In the genomic region with DNA sequence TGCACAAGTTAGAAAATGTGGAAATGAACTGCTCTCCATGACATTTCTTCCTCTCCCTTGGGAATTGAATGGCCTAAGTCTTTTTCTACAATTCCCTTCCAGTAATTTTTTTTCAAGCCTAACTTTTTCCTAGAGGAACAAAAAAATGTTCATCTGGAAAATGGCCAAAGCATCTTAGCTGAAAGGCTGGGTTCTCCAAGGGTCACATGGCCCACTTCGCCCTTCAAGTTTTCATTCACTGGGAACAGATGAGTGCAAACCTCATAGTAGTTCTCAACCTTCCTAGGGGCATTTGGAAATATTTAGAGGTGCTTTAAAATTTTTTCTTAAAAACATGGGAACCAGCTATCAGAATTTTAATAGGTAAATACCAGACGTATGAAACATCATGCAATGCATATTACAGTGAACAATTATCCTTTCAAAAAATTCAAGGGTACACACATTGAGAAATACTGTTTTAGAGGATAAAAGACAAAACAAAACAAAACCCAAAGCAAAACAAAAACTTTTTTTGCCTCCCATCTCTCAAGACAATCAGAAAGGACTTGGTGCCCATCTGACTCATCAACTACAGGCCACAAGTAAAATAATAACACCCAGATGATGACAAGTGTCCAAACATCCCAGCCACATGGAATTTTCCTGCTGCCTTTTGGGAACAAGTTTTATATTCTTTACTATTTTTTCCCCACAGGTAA, we compare ENCODE assay signal across 29 cellular contexts.
DNase-seq lines count a peak whose midpoint lies in the region; ATAC-seq and TF ChIP-seq lines count a peak whose summit lies in the region.
"Had no signal": no experiment of that assay in that cellular context is flagged by ENCODE, and none has a peak within 500 bp of the region (broad histone marks: within the 10 kb centered on the region; RNA-seq: fewer than 3 reads in every experiment).

No MANE protein-coding gene starts in this region.

- no peaks in the 10 kb centered on the region for H3K4me1 Mint-ChIP-seq in activated CD4-positive, alpha-beta memory T cell treated with anti-CD3 and anti-CD28 coated beads, Interleukin-2, amount 10 ng/mL, durations not matched to agents 7 days and 5 days
- H3K4me1 Mint-ChIP-seq: activated CD8-positive, alpha-beta memory T cell treated with anti-CD3 and anti-CD28 coated beads, Interleukin-2, amount 10 ng/mL, durations not matched to agents 7 days and 5 days; B cell; central memory CD8-positive, alpha-beta T cell; naive B cell; stimulated activated effector memory CD8-positive, alpha-beta T cell treated with anti-CD3 and anti-CD28 coated beads, Interleukin-12 subunit alpha, Interleukin-12 subunit beta, amount 100 ng/mL, for 72 hours had no signal

- POLR2A ChIA-PET in SK-N-SH (lab: Yijun Ruan, JAX): no interaction called here
- POLR2A ChIA-PET in activated CD4-positive, alpha-beta memory T cell treated with anti-CD3 and anti-CD28 coated beads, Interleukin-2, amount 10 ng/mL, durations not matched to agents 7 days and 5 days (lab: Charles Lee): no interaction called here

- no peak for DNase-seq in SK-N-SH
- DNase-seq in SJSA1 (ENCODE audit: low read depth in 1 of 2, low spot score in 2 of 2): peak; percentile 47 to 83
- no peak for DNase-seq in epithelial cell of prostate (ENCODE audit: low read depth, low spot score)
- peak; percentile 32 for DNase-seq in retinal pigment epithelial cell (ENCODE audit: low read depth)
- DNase-seq in iPS-NIHi7 (ENCODE audit: extremely low spot score): no peak
- DNase-seq in NCI-H510A treated with DMSO at 0.1 percent for 48 hours (lab: John Stamatoyannopoulos, UW): no peak
- DNase-seq in activated CD4-positive, alpha-beta memory T cell treated with anti-CD3 and anti-CD28 coated beads, Interleukin-2, amount 10 ng/mL, durations not matched to agents 7 days and 5 days: no peak
- DNase-seq: activated CD4-positive, alpha-beta T cell treated with anti-CD3 and anti-CD28 coated beads for 48 hours; activated CD8-positive, alpha-beta memory T cell treated with anti-CD3 and anti-CD28 coated beads, Interleukin-2, amount 10 ng/mL, durations not matched to agents 7 days and 5 days; activated naive CD4-positive, alpha-beta T cell treated with anti-CD3 and anti-CD28 coated beads for 36 hours; activated T-cell treated with anti-CD3 and anti-CD28 coated beads, Interleukin-2, amount 50 U/mL, for 72 hours; amygdala; DMS153; dorsolateral prefrontal cortex; naive B cell; NCI-H146; NCI-H526; Peyer's patch; spleen; stimulated activated CD4-positive, alpha-beta T cell treated with anti-CD3 and anti-CD28 coated beads, Interleukin-2, amount 100 ng/mL, for 48 hours; T-helper 2 cell had no signal

- no peak overlapping the region for H3K9ac ChIP-seq in SK-N-SH

- H3K9me3 ChIP-seq in SK-N-SH: no peaks in the 10 kb centered on the region
- no peaks in the 10 kb centered on the region; the same call in 1 of the 2 replicates for H3K9me3 ChIP-seq in SJSA1 (replicated peaks)
- H3K9me3 ChIP-seq: Peyer's patch had no signal

- H3K27me3 ChIP-seq in SK-N-SH (ENCODE audit: insufficient read depth) (no peaks in the 10 kb centered on the region), SJSA1 (replicated peaks) (no peaks in the 10 kb centered on the region)
- H3K27me3 ChIP-seq: dorsolateral prefrontal cortex, foreskin keratinocyte, Peyer's patch, spleen had no signal

- peaks cover 14% of the 10 kb centered on the region for H3F3A ChIP-seq in SK-N-SH (replicated peaks; ENCODE audit: insufficient read depth)

- no peak overlapping the region for H3K4me3 Mint-ChIP-seq in activated CD4-positive, alpha-beta memory T cell treated with anti-CD3 and anti-CD28 coated beads, Interleukin-2, amount 10 ng/mL, durations not matched to agents 7 days and 5 days
- H3K4me3 Mint-ChIP-seq: activated CD8-positive, alpha-beta memory T cell treated with anti-CD3 and anti-CD28 coated beads, Interleukin-2, amount 10 ng/mL, durations not matched to agents 7 days and 5 days; activated naive CD4-positive, alpha-beta T cell treated with anti-CD3 and anti-CD28 coated beads for 36 hours; activated T-cell treated with anti-CD3 and anti-CD28 coated beads, Interleukin-2, amount 50 U/mL, for 72 hours; B cell; central memory CD8-positive, alpha-beta T cell; naive B cell; stimulated activated effector memory CD8-positive, alpha-beta T cell treated with anti-CD3 and anti-CD28 coated beads, Interleukin-12 subunit alpha, Interleukin-12 subunit beta, amount 100 ng/mL, for 72 hours had no signal

- no peaks in the 10 kb centered on the region for H4K20me1 ChIP-seq in SK-N-SH (ENCODE audit: insufficient read depth)

- no peak for TF ChIP-seq EP300 in SK-N-SH (IDR thresholded peaks at IDR 0.05; ENCODE audit: borderline replicate concordance in 1 of 2, low read depth in 1 of 2, low read length in 1 of 2)

- H3K4me2 ChIP-seq in SK-N-SH: no peak overlapping the region

- H3K36me3 ChIP-seq in SK-N-SH (replicated peaks in 1 of 2; ENCODE audit: control insufficient read depth in 1 of 2, insufficient read depth in 2 of 2, low read length in 1 of 2) (no peaks in the 10 kb centered on the region), SJSA1 (no peaks in the 10 kb centered on the region)
- H3K36me3 ChIP-seq: Peyer's patch, spleen had no signal

- no peak; the same call in 2 of the 3 replicates for ATAC-seq in SK-N-SH treated with all-trans-retinoic acid at 6 μM for 48 hours
- ATAC-seq: activated CD8-positive, alpha-beta memory T cell treated with anti-CD3 and anti-CD28 coated beads, Interleukin-2, amount 10 ng/mL, durations not matched to agents 7 days and 5 days; activated T-cell treated with anti-CD3 and anti-CD28 coated beads, Interleukin-2, amount 50 U/mL, for 72 hours; foreskin keratinocyte; HCT116; left lobe of liver; stimulated activated effector memory CD8-positive, alpha-beta T cell treated with anti-CD3 and anti-CD28 coated beads, Interleukin-12 subunit alpha, Interleukin-12 subunit beta, amount 100 ng/mL, for 72 hours had no signal

- H3K4me3 ChIP-seq in SK-N-SH (ENCODE audit: low read depth in 2 of 2, low read length in 1 of 2) (no peak overlapping the region), SJSA1 (no peak overlapping the region), retinal pigment epithelial cell (ENCODE audit: low read length) (no peak overlapping the region)
- H3K4me3 ChIP-seq: dorsolateral prefrontal cortex, Peyer's patch, spleen had no signal

- H3K27me3 Mint-ChIP-seq in activated CD4-positive, alpha-beta memory T cell treated with anti-CD3 and anti-CD28 coated beads, Interleukin-2, amount 10 ng/mL, durations not matched to agents 7 days and 5 days: no peaks in the 10 kb centered on the region
- H3K27me3 Mint-ChIP-seq: activated CD8-positive, alpha-beta memory T cell treated with anti-CD3 and anti-CD28 coated beads, Interleukin-2, amount 10 ng/mL, durations not matched to agents 7 days and 5 days; B cell; central memory CD8-positive, alpha-beta T cell; naive B cell had no signal

- H2AFZ ChIP-seq in SK-N-SH (ENCODE audit: low read depth): no peak overlapping the region

- no peaks in the 10 kb centered on the region for H3K79me2 ChIP-seq in SK-N-SH (ENCODE audit: insufficient read depth)

- H3K4me1 ChIP-seq in SK-N-SH (ENCODE audit: control insufficient read depth in 1 of 2, insufficient read depth in 2 of 2, low read depth in 1 of 2, low read length in 1 of 2) (no peaks in the 10 kb centered on the region), SJSA1 (replicated peaks) (peaks cover 39% of the 10 kb centered on the region)
- H3K4me1 ChIP-seq: Peyer's patch, spleen had no signal

- H3K27ac ChIP-seq in SK-N-SH (ENCODE audit: low read depth in 2 of 2, low read length in 1 of 2) (no peak overlapping the region), SJSA1 (peak overlapping the region; percentile 53), epithelial cell of prostate (peak overlapping the region; percentile 12)
- H3K27ac ChIP-seq: dorsolateral prefrontal cortex, foreskin keratinocyte, Peyer's patch, spleen, VCaP had no signal

- CTCF ChIA-PET in SK-N-SH (lab: Yijun Ruan, JAX): no interaction called here
- CTCF ChIA-PET in activated CD4-positive, alpha-beta memory T cell treated with anti-CD3 and anti-CD28 coated beads, Interleukin-2, amount 10 ng/mL, durations not matched to agents 7 days and 5 days (lab: Charles Lee): no interaction called here

- 78% methylated on average over 2 of the region's 2 CpGs for WGBS in SK-N-SH (ENCODE audit: low lambda C conversion rate)

- no peak for TF ChIP-seq RAD21 in SK-N-SH (IDR thresholded peaks at IDR 0.05; ENCODE audit: low read length)

- TF ChIP-seq CTCF in SK-N-SH (IDR thresholded peaks at IDR 0.05): no peak
- TF ChIP-seq CTCF in retinal pigment epithelial cell (conservative IDR thresholded peaks at IDR 0.05; ENCODE audit: low read depth, low read length): no peak

- no peak overlapping the region for H3K27ac Mint-ChIP-seq in activated CD4-positive, alpha-beta memory T cell treated with anti-CD3 and anti-CD28 coated beads, Interleukin-2, amount 10 ng/mL, durations not matched to agents 7 days and 5 days
- H3K27ac Mint-ChIP-seq: activated CD8-positive, alpha-beta memory T cell treated with anti-CD3 and anti-CD28 coated beads, Interleukin-2, amount 10 ng/mL, durations not matched to agents 7 days and 5 days; activated naive CD4-positive, alpha-beta T cell treated with anti-CD3 and anti-CD28 coated beads for 36 hours; activated T-cell treated with anti-CD3 and anti-CD28 coated beads, Interleukin-2, amount 50 U/mL, for 72 hours; B cell; naive B cell; stimulated activated effector memory CD8-positive, alpha-beta T cell treated with anti-CD3 and anti-CD28 coated beads, Interleukin-12 subunit alpha, Interleukin-12 subunit beta, amount 100 ng/mL, for 72 hours had no signal

- H3K9me3 Mint-ChIP-seq in activated CD4-positive, alpha-beta memory T cell treated with anti-CD3 and anti-CD28 coated beads, Interleukin-2, amount 10 ng/mL, durations not matched to agents 7 days and 5 days: peaks cover 4% of the 10 kb centered on the region

- H3K9me2 ChIP-seq in SK-N-SH: no peaks in the 10 kb centered on the region

- no peaks in the 10 kb centered on the region for H3K36me3 Mint-ChIP-seq in activated CD4-positive, alpha-beta memory T cell treated with anti-CD3 and anti-CD28 coated beads, Interleukin-2, amount 10 ng/mL, durations not matched to agents 7 days and 5 days (ENCODE audit: low read depth)
- H3K36me3 Mint-ChIP-seq: activated CD8-positive, alpha-beta memory T cell treated with anti-CD3 and anti-CD28 coated beads, Interleukin-2, amount 10 ng/mL, durations not matched to agents 7 days and 5 days; naive B cell; stimulated activated effector memory CD8-positive, alpha-beta T cell treated with anti-CD3 and anti-CD28 coated beads, Interleukin-12 subunit alpha, Interleukin-12 subunit beta, amount 100 ng/mL, for 72 hours had no signal

TF ChIP-seq in SK-N-SH, 30 proteins besides CTCF, POLR2A, EP300 and RAD21 (continues in another document):
- TF ChIP-seq EZH2phosphoT487 (IDR thresholded peaks at IDR 0.05; ENCODE audit: borderline replicate concordance, low read depth) (no peak), JUND (IDR thresholded peaks at IDR 0.05) (no peak), GATA2 (CRISPR knock-in tag; IDR thresholded peaks at IDR 0.05) (no peak), FOXJ3 (CRISPR knock-in tag; IDR thresholded peaks at IDR 0.05) (no peak)

TF ChIP-seq in SK-N-SH treated with all-trans-retinoic acid at 6 μM for 48 hours, 23 proteins besides CTCF, POLR2A, EP300 and RAD21 (continues in another document):
- TF ChIP-seq ZFP3 (CRISPR knock-in tag; IDR thresholded peaks at IDR 0.05) (no peak), PPARA (CRISPR knock-in tag; IDR thresholded peaks at IDR 0.05; ENCODE audit: borderline replicate concordance) (no peak), TCF4 (CRISPR knock-in tag; IDR thresholded peaks at IDR 0.05; ENCODE audit: borderline replicate concordance) (no peak)

Comparison
In these comparisons a context has a peak if more than half of its experiments do, and no peak if none do; other contexts are left out.
1. DNase-seq: peak in SJSA1 (2 of 2) and retinal pigment epithelial cell (single experiment); none in SK-N-SH (single experiment), epithelial cell of prostate (single experiment), iPS-NIHi7 (single experiment), NCI-H510A treated with DMSO at 0.1 percent for 48 hours (single experiment) and activated CD4-positive, alpha-beta memory T cell treated with anti-CD3 and anti-CD28 coated beads, Interleukin-2, amount 10 ng/mL, durations not matched to agents 7 days and 5 days (single experiment).
2. H3K27ac ChIP-seq: peak in SJSA1 (single experiment) and epithelial cell of prostate (single experiment); none in SK-N-SH (0 of 2).